In the genomic region with DNA sequence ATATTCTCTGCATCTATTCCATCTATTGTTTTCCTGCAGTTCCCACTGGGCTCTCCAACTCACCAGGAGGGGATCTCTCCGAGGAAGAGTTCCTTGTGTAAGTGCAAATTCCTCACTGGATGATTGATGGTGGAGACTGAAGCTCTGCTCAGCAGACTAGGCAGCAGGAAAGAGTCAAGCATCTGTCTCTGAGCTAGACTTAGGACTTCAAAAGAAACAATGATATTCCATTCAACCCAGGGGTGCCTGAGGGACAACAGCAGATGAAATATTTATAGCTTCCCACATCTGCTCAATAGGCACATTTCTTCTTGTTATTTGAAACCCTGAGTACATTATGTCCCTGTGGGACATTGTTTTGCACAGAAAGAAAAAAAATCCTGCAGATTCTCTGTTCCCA, we compare ENCODE assay signal across 18 cellular contexts. TPM values are rescaled to one million over a fixed set of nuclear protein-coding genes. Genes with fewer than 3 reads are reported as not detected.
DNase-seq lines count a peak whose midpoint lies in the region; ATAC-seq and TF ChIP-seq lines count a peak whose summit lies in the region.
"Had no signal": no experiment of that assay in that cellular context is flagged by ENCODE, and none has a peak within 500 bp of the region (broad histone marks: within the 10 kb centered on the region; RNA-seq: fewer than 3 reads in every experiment).

Gene OR7A5, minus strand, starts transcription at position 175 of the 400 bp plus-strand sequence. CDS start 6,944 bp downstream, outside the sequence.
Gene OR7C1, minus strand, starts transcription at position 175 of the 400 bp plus-strand sequence. CDS start 35,049 bp downstream, outside the sequence.

- H2BK120ac ChIP-seq in H9 (ENCODE audit: low read depth, low read length, poor library complexity, severe bottlenecking) = no peak within 1 kb of the TSS

- H3K18ac ChIP-seq in H9 (ENCODE audit: insufficient read length, low read depth, low read length) = no peak within 1 kb of the TSS

- DNase-seq in Caki2 (ENCODE audit: low read depth) (peak; percentile 26), SK-N-MC (ENCODE audit: low read depth, low spot score) (peak; percentile 55), iPS DF 19.7 (ENCODE audit: low read depth, low spot score) (peak; percentile 15), gastrocnemius medialis (no peak), H9 (no peak), activated T-cell treated with anti-CD3 and anti-CD28 coated beads for 4 hours (no peak)
- DNase-seq in stimulated activated naive CD8-positive, alpha-beta T cell treated with anti-CD3 and anti-CD28 coated beads, Interleukin-15, amount 100 ng/mL, for 72 hours = no peak
- no peak for DNase-seq in CD8-positive, alpha-beta memory T cell
- DNase-seq: activated gamma-delta T cell, aorta, erythroblast, NCI-H2081 treated with DMSO at 0.1 percent for 48 hours, NCI-H748 treated with DMSO at 0.1 percent for 48 hours, uterus had no signal

- H3K14ac ChIP-seq in H9 (ENCODE audit: insufficient read depth, low read length) = no peak within 1 kb of the TSS

- intact Hi-C loops in gastrocnemius medialis (cut with DNase I; ENCODE audit: low total_unique reads) = no loop called here

- H3T11ph ChIP-seq in H9 (ENCODE audit: low read length) = no peak within 1 kb of the TSS

- no peak within 1 kb of the TSS for H2BK5ac ChIP-seq in H9 (ENCODE audit: insufficient read length, low read length)

- peaks cover under 1% of the 10 kb centered on the region; the same call in 1 of the 2 replicates for H3K27me3 Mint-ChIP-seq in H9 (ENCODE audit: low read depth)
- H3K27me3 Mint-ChIP-seq in stimulated activated naive CD8-positive, alpha-beta T cell treated with anti-CD3 and anti-CD28 coated beads, Interleukin-15, amount 100 ng/mL, for 72 hours = no peaks in the 10 kb centered on the region
- H3K27me3 Mint-ChIP-seq in CD8-positive, alpha-beta memory T cell = peaks cover 15 to 19% of the 10 kb centered on the region in 2 donors

- no peak within 1 kb of the TSS for H3K4me3 ChIP-seq in SK-N-MC
- H3K4me3 ChIP-seq in gastrocnemius medialis = no peak within 1 kb of the TSS
- H3K4me3 ChIP-seq in CD8-positive, alpha-beta memory T cell (ENCODE audit: low read length) = no peak within 1 kb of the TSS
- H3K4me3 ChIP-seq: coronary artery, lung, uterus had no signal

- no peak within 1 kb of the TSS for H3K4me3 Mint-ChIP-seq in H9
- H3K4me3 Mint-ChIP-seq in stimulated activated naive CD8-positive, alpha-beta T cell treated with anti-CD3 and anti-CD28 coated beads, Interleukin-15, amount 100 ng/mL, for 72 hours = no peak within 1 kb of the TSS
- peak within 1 kb of the TSS in 1 of 7 donors; percentile 70 for H3K4me3 Mint-ChIP-seq in CD8-positive, alpha-beta memory T cell
- H3K4me3 Mint-ChIP-seq: neural crest cell had no signal

- no peak within 1 kb of the TSS for H2BK12ac ChIP-seq in H9 (ENCODE audit: insufficient read length, low read depth, low read length)

- no peak within 1 kb of the TSS for H2AFZ ChIP-seq in H9 (ENCODE audit: low read length)

- 0 out of 2 replicates have a peak within 1 kb of the TSS, but pooled peaks have one; percentile 10 for H3K27ac ChIP-seq in SK-N-MC
- H3K27ac ChIP-seq in gastrocnemius medialis = peak within 1 kb of the TSS in 2 of 4 donors; percentile 31 to 45
- no peak within 1 kb of the TSS for H3K27ac ChIP-seq in H9 (ENCODE audit: insufficient read length, low read depth, low read length)
- no peak within 1 kb of the TSS for H3K27ac ChIP-seq in CD8-positive, alpha-beta memory T cell (ENCODE audit: low read depth, low read length)
- H3K27ac ChIP-seq: coronary artery had no signal

- no peak within 1 kb of the TSS for H4K8ac ChIP-seq in H9 (replicated peaks; ENCODE audit: insufficient read length, low read depth, low read length)

- TF ChIP-seq CTCF in gastrocnemius medialis (IDR thresholded peaks at IDR 0.05 in 4 of 5, conservative IDR thresholded peaks at IDR 0.05 in 1 of 5) (no peak), H9 (conservative IDR thresholded peaks at IDR 0.05) (no peak)

- no peak within 1 kb of the TSS for H2BK15ac ChIP-seq in H9 (ENCODE audit: low read depth, low read length)

- H3K36me3 Mint-ChIP-seq in H9 (ENCODE audit: insufficient read depth in 1 of 3, low read depth in 3 of 3) = peaks cover 0 to 10% (median 4%) of the 10 kb centered on the region in 3 experiments; a peak in 4 of 7 replicates
- no peaks in the 10 kb centered on the region for H3K36me3 Mint-ChIP-seq in CD8-positive, alpha-beta memory T cell

- no peaks in the 10 kb centered on the region for H3K79me1 ChIP-seq in H9 (ENCODE audit: insufficient read depth, low read depth, low read length, poor library complexity, severe bottlenecking)

- no peak within 1 kb of the TSS for H4K91ac ChIP-seq in H9 (ENCODE audit: insufficient read length, low read depth, low read length)

- no peak within 1 kb of the TSS for H4K5ac ChIP-seq in H9 (ENCODE audit: insufficient read length, low read depth, low read length)

- no peak within 1 kb of the TSS for H2BK20ac ChIP-seq in H9 (ENCODE audit: low read depth, low read length, poor library complexity, severe bottlenecking)

- POLR2A ChIA-PET in CD8-positive, alpha-beta memory T cell (lab: Charles Lee) = no interaction called here

- no peak within 1 kb of the TSS for H3K4me2 ChIP-seq in H9 (ENCODE audit: insufficient read depth, insufficient read length, low read length)

- ATAC-seq in gastrocnemius medialis = peak; percentile 24 to 75
- ATAC-seq in stimulated activated naive CD8-positive, alpha-beta T cell treated with anti-CD3 and anti-CD28 coated beads, Interleukin-15, amount 100 ng/mL, for 72 hours = no peak
- ATAC-seq: sciatic nerve had no signal

- no peaks in the 10 kb centered on the region for H3K4me1 Mint-ChIP-seq in H9
- no peaks in the 10 kb centered on the region for H3K4me1 Mint-ChIP-seq in stimulated activated naive CD8-positive, alpha-beta T cell treated with anti-CD3 and anti-CD28 coated beads, Interleukin-15, amount 100 ng/mL, for 72 hours
- no peaks in the 10 kb centered on the region for H3K4me1 Mint-ChIP-seq in CD8-positive, alpha-beta memory T cell
- H3K4me1 Mint-ChIP-seq: neural crest cell had no signal

- H3K9ac ChIP-seq in SK-N-MC (ENCODE audit: insufficient read length) (no peak within 1 kb of the TSS), H9 (ENCODE audit: extremely low read depth, insufficient read length, low read length) (no peak within 1 kb of the TSS)

- H2AK5ac ChIP-seq in H9 (ENCODE audit: insufficient read length, low read length) = no peak within 1 kb of the TSS

- no peak within 1 kb of the TSS for H3K27ac Mint-ChIP-seq in H9
- no peak within 1 kb of the TSS for H3K27ac Mint-ChIP-seq in stimulated activated naive CD8-positive, alpha-beta T cell treated with anti-CD3 and anti-CD28 coated beads, Interleukin-15, amount 100 ng/mL, for 72 hours
- peak within 1 kb of the TSS in 1 of 8 donors; percentile 12 for H3K27ac Mint-ChIP-seq in CD8-positive, alpha-beta memory T cell

- peaks cover 49 to 93% of the 10 kb centered on the region in 2 experiments for H3K9me3 Mint-ChIP-seq in H9
- H3K9me3 Mint-ChIP-seq in stimulated activated naive CD8-positive, alpha-beta T cell treated with anti-CD3 and anti-CD28 coated beads, Interleukin-15, amount 100 ng/mL, for 72 hours = no peaks in the 10 kb centered on the region
- H3K9me3 Mint-ChIP-seq in CD8-positive, alpha-beta memory T cell = no peaks in the 10 kb centered on the region

- H4K20me1 ChIP-seq in H9 (ENCODE audit: control insufficient read depth, insufficient read depth, insufficient read length) = no peaks in the 10 kb centered on the region

- no peaks in the 10 kb centered on the region for H3K4me1 ChIP-seq in gastrocnemius medialis
- H3K4me1 ChIP-seq in H9 (ENCODE audit: insufficient read depth, low read length) = 0 out of 2 replicates have a peak, but pooled peaks cover 4% of the 10 kb centered on the region
- no peaks in the 10 kb centered on the region for H3K4me1 ChIP-seq in CD8-positive, alpha-beta memory T cell (ENCODE audit: insufficient read depth, low read length)
- H3K4me1 ChIP-seq: uterus had no signal

- no peak within 1 kb of the TSS for H3K56ac ChIP-seq in H9 (ENCODE audit: insufficient read length, low read depth, low read length)

- in situ Hi-C loops in Caki2 (cut with HindIII; ENCODE audit: low pct_unique_long_range_greater_than_20kb, low sequenced_read_pairs) = no loop called here
- in situ Hi-C loops in gastrocnemius medialis (cut with MboI; ENCODE audit: low sequenced_read_pairs in 4 of 4) = no loop called here

- H3K23me2 ChIP-seq in H9 (ENCODE audit: insufficient read length, low read depth, low read length, poor library complexity, severe bottlenecking) = no peaks in the 10 kb centered on the region

- H3K27me3 ChIP-seq in gastrocnemius medialis = no peaks in the 10 kb centered on the region
- H3K27me3 ChIP-seq in H9 (ENCODE audit: insufficient read depth, low read length) = no peaks in the 10 kb centered on the region
- H3K27me3 ChIP-seq in CD8-positive, alpha-beta memory T cell (ENCODE audit: insufficient read depth, low read length, poor library complexity, severe bottlenecking) = no peaks in the 10 kb centered on the region
- H3K27me3 ChIP-seq: uterus had no signal

- CTCF ChIA-PET in CD8-positive, alpha-beta memory T cell (lab: Charles Lee) = no interaction called here

- H3K4ac ChIP-seq in H9 (ENCODE audit: low read depth, low read length) = no peak within 1 kb of the TSS

- no peak within 1 kb of the TSS for H3K23ac ChIP-seq in H9 (ENCODE audit: insufficient read length, low read depth, low read length)

- peaks cover 3% of the 10 kb centered on the region; the same call in 1 of the 2 replicates for H3K9me3 ChIP-seq in SK-N-MC (ENCODE audit: low read depth, low read length)
- H3K9me3 ChIP-seq in gastrocnemius medialis = peaks cover 0 to 3% (median 0%) of the 10 kb centered on the region in 3 donors
- H3K9me3 ChIP-seq in H9 (ENCODE audit: control insufficient read depth, low read depth, low read length) = no peaks in the 10 kb centered on the region
- H3K9me3 ChIP-seq in CD8-positive, alpha-beta memory T cell (ENCODE audit: low read length) = no peaks in the 10 kb centered on the region
- H3K9me3 ChIP-seq: uterus had no signal

- no peak for TF ChIP-seq POLR2A in gastrocnemius medialis (IDR thresholded peaks at IDR 0.05)

- H3K79me2 ChIP-seq in H9 (ENCODE audit: insufficient read depth, low read length) = no peaks in the 10 kb centered on the region

- H3K36me3 ChIP-seq in SK-N-MC (ENCODE audit: insufficient read depth, low read length) (no peaks in the 10 kb centered on the region), gastrocnemius medialis (no peaks in the 10 kb centered on the region)
- H3K36me3 ChIP-seq in CD8-positive, alpha-beta memory T cell (ENCODE audit: insufficient read depth, low read length) = no peaks in the 10 kb centered on the region
- H3K36me3 ChIP-seq: uterus had no signal

- WGBS in H9 (ENCODE audit: extremely low coverage, insufficient read length, low lambda C conversion rate) = no CpG with 5 or more reads among the region's 1 CpG

RNA-seq across cellular contexts. Expression of gene OR7A5, which starts in this region (rescaled TPM):
- not detected in 2 replicates for total RNA-seq in Caki2 (2014; rRNA removed; shearing (Covaris generic); ENCODE audit: low replicate concordance)
- not detected for total RNA-seq in gastrocnemius medialis
- total RNA-seq in H9 (2021) = not detected in 2 replicates
- total RNA-seq in CD8-positive, alpha-beta memory T cell = not detected
- not detected for polyA plus RNA-seq in CD8-positive, alpha-beta memory T cell
- total RNA-seq: aorta, lung, neural crest cell, uterus had no signal
- polyA plus RNA-seq: aorta, lung had no signal

RNA-seq across cellular contexts. Expression of gene OR7C1, which starts in this region (rescaled TPM):
- total RNA-seq in Caki2 (2014; rRNA removed; shearing (Covaris generic); ENCODE audit: low replicate concordance) = not detected in 2 replicates
- under 1 TPM; 0.02 to 0.05 (median 0.04) TPM for total RNA-seq in gastrocnemius medialis
- not detected in 2 replicates for total RNA-seq in H9 (2021)
- not detected for total RNA-seq in CD8-positive, alpha-beta memory T cell
- not detected for polyA plus RNA-seq in CD8-positive, alpha-beta memory T cell
- total RNA-seq: aorta, lung, neural crest cell, uterus had no signal

Comparison
In these comparisons a context has a peak if more than half of its experiments do, and no peak if none do; other contexts are left out.
1. Peak in DNase-seq in Caki2; RNA of the genes that start here not detected or under 1 TPM.
2. Peak in ATAC-seq in gastrocnemius medialis; RNA of the genes that start here not detected or under 1 TPM.
3. DNase-seq: peak in SK-N-MC (single experiment) and iPS DF 19.7 (single experiment); none in gastrocnemius medialis (0 of 2), H9 (single experiment), stimulated activated naive CD8-positive, alpha-beta T cell treated with anti-CD3 and anti-CD28 coated beads, Interleukin-15, amount 100 ng/mL, for 72 hours (0 of 2), activated T-cell treated with anti-CD3 and anti-CD28 coated beads for 4 hours (single experiment) and CD8-positive, alpha-beta memory T cell (0 of 5).